ENCODE assay signal across 1 cellular context in genomic region chr21:42659416-42660117, GRCh38.
TF ChIP-seq lines count a peak whose summit lies in the region.

No MANE protein-coding gene starts in this region.

TF ChIP-seq in IMR-90, 13 proteins besides CTCF, POLR2A, EP300 and RAD21:
- TF ChIP-seq FOS (IDR thresholded peaks at IDR 0.05; ENCODE audit: low read depth, low read length), result no peak
- no peak for TF ChIP-seq MAFK (IDR thresholded peaks at IDR 0.05; ENCODE audit: low read depth, low read length)
- no peak for TF ChIP-seq CHD1 (IDR thresholded peaks at IDR 0.05; ENCODE audit: low read depth, low read length)
- TF ChIP-seq RCOR1 (IDR thresholded peaks at IDR 0.05; ENCODE audit: insufficient replicate concordance, low read length), result no peak
- TF ChIP-seq MXI1 (IDR thresholded peaks at IDR 0.05; ENCODE audit: borderline replicate concordance, low read depth, low read length), result no peak
- TF ChIP-seq USF2 (IDR thresholded peaks at IDR 0.05; ENCODE audit: low read depth, low read length), result no peak
- TF ChIP-seq NFE2L2 (IDR thresholded peaks at IDR 0.05; ENCODE audit: low read depth, low read length), result no peak
- no peak for TF ChIP-seq MAZ (IDR thresholded peaks at IDR 0.05; ENCODE audit: borderline replicate concordance, low read depth, low read length)
- no peak for TF ChIP-seq SMC3 (IDR thresholded peaks at IDR 0.05; ENCODE audit: low read depth, low read length)
- no peak for TF ChIP-seq CEBPB (IDR thresholded peaks at IDR 0.05; ENCODE audit: low read depth, low read length)
